In the genomic region with DNA sequence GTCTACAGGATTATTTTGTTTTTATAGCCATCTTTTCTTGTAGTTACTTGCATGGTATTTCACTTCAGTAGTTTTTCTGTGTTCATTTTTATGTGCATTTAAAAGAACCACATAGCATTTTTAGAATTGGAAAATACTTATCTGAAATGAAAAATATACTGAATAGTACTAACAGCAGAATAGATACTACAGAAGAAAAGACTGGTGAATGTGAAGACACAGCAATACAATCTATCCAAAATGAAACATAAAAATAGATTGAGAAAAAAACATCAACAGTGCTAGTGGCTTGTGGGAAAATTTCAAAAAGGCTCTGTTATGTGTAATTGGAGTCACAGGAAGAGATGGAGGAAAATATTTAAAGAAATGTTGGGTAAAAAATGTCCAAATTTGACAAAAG, we compare ENCODE assay signal across 28 cellular contexts.
"Had no signal": no experiment of that assay in that cellular context is flagged by ENCODE, and none has a peak within 500 bp of the region (broad histone marks: within the 10 kb centered on the region; RNA-seq: fewer than 3 reads in every experiment).

No MANE protein-coding gene starts in this region.

- H3K4me3 Mint-ChIP-seq: dendritic cell treated with granulocyte-macrophage colony-stimulating factor and Interleukin-4, amounts not matched to agents 40 ng/mL and 50 ng/mL, for 4 days; endodermal cell had no signal

- H3K27ac ChIP-seq: colonic mucosa, coronary artery, dorsolateral prefrontal cortex, epithelial cell of prostate, esophagus muscularis mucosa, esophagus squamous epithelium, foreskin keratinocyte, gastrocnemius medialis, gastroesophageal sphincter, heart left ventricle, heart right ventricle, hepatocyte had no signal

- FAIRE-seq: endothelial cell of umbilical vein, frontal cortex had no signal

- H3K9me3 ChIP-seq: colonic mucosa, gastrocnemius medialis, gastroesophageal sphincter had no signal

- ATAC-seq: effector memory CD8-positive, alpha-beta T cell; esophagus mucosa; foreskin keratinocyte; gastrocnemius medialis; gastroesophageal sphincter; heart left ventricle; heart right ventricle had no signal

- H3K27ac Mint-ChIP-seq: dendritic cell treated with granulocyte-macrophage colony-stimulating factor and Interleukin-4, amounts not matched to agents 40 ng/mL and 50 ng/mL, for 4 days; effector memory CD8-positive, alpha-beta T cell; endodermal cell had no signal

- H3K4me3 ChIP-seq: colonic mucosa, coronary artery, dorsolateral prefrontal cortex, esophagus muscularis mucosa, esophagus squamous epithelium, gastrocnemius medialis, gastroesophageal sphincter, heart left ventricle, heart right ventricle, hepatocyte had no signal

- H3K79me2 ChIP-seq: hepatocyte had no signal

- H3K27me3 Mint-ChIP-seq: dendritic cell treated with granulocyte-macrophage colony-stimulating factor and Interleukin-4, amounts not matched to agents 40 ng/mL and 50 ng/mL, for 4 days had no signal

- DNase-seq: colonic mucosa; cortex of kidney; dermis blood vessel endothelial cell; dorsolateral prefrontal cortex; effector CD4-positive, alpha-beta T cell; effector CD8-positive, alpha-beta T cell; effector memory CD4-positive, alpha-beta T cell; effector memory CD8-positive, alpha-beta T cell; endodermal cell; erythroblast; esophagus squamous epithelium; foreskin fibroblast; foreskin keratinocyte; foreskin melanocyte; gastrocnemius medialis; glutamatergic neuron; head of caudate nucleus; heart left ventricle; heart right ventricle had no signal

- H3K27me3 ChIP-seq: colonic mucosa, dorsolateral prefrontal cortex, esophagus muscularis mucosa, foreskin keratinocyte, gastrocnemius medialis, gastroesophageal sphincter, heart right ventricle, hepatocyte had no signal

- H3K4me2 ChIP-seq: hepatocyte had no signal

- H3K4me1 ChIP-seq: colonic mucosa, esophagus muscularis mucosa, esophagus squamous epithelium, foreskin keratinocyte, gastrocnemius medialis, gastroesophageal sphincter, heart left ventricle, heart right ventricle had no signal

- H3K36me3 ChIP-seq: colonic mucosa, esophagus muscularis mucosa, esophagus squamous epithelium, gastrocnemius medialis, gastroesophageal sphincter, heart left ventricle, heart right ventricle had no signal

- H2AFZ ChIP-seq: hepatocyte had no signal
